Comparison of ENCODE assay signal across 14 cellular contexts in genomic region chr11:36162282-36162825, GRCh38.
DNase-seq lines count a peak whose midpoint lies in the region; ATAC-seq and TF ChIP-seq lines count a peak whose summit lies in the region.
"Had no signal": no experiment of that assay in that cellular context is flagged by ENCODE, and none has a peak within 500 bp of the region (broad histone marks: within the 10 kb centered on the region; RNA-seq: fewer than 3 reads in every experiment).

No MANE protein-coding gene starts in this region.

- H4K8ac ChIP-seq in neuronal stem cell (ENCODE audit: low read depth, low read length), result no peak overlapping the region

- H4K91ac ChIP-seq in neuronal stem cell (ENCODE audit: low read depth, low read length, poor library complexity), result no peak overlapping the region

- TF ChIP-seq CTCF in left ventricle myocardium inferior (IDR thresholded peaks at IDR 0.05; ENCODE audit: borderline replicate concordance) (no peak), VCaP (conservative IDR thresholded peaks at IDR 0.05) (no peak), Calu3 (IDR thresholded peaks at IDR 0.05; ENCODE audit: unreplicated experiment) (no peak)

- BruUV-seq in Calu3 (replicated peaks; lab: Mats Ljungman, UMichigan), result no TSS peak

- H3K4me2 ChIP-seq in neuronal stem cell (ENCODE audit: insufficient read depth, low read length, poor library complexity, severe bottlenecking), result no peak overlapping the region

- no peak overlapping the region for H2BK12ac ChIP-seq in neuronal stem cell (ENCODE audit: low read length)

- no peak overlapping the region for H3K4ac ChIP-seq in neuronal stem cell (ENCODE audit: low read length)

- peaks cover 2% of the 10 kb centered on the region for H3K79me1 ChIP-seq in neuronal stem cell (ENCODE audit: low read depth, low read length)

- H3K4me1 Mint-ChIP-seq in Calu3 (ENCODE audit: low read depth, unreplicated experiment), result no peaks in the 10 kb centered on the region
- H3K4me1 Mint-ChIP-seq: B cell had no signal

- no peak overlapping the region for H2BK15ac ChIP-seq in neuronal stem cell (ENCODE audit: low read length)

- H2BK5ac ChIP-seq in neuronal stem cell (ENCODE audit: low read length), result no peak overlapping the region

- DNase-seq in left ventricle myocardium inferior (no peak), left cardiac atrium (no peak), neuronal stem cell (ENCODE audit: low spot score) (no peak), 8988T (no peak), Calu3 (no peak)
- DNase-seq: CD8-positive, alpha-beta T cell; GOT3; KG1; NCI-H1048; OCI-M1 had no signal

- no peaks in the 10 kb centered on the region for H3K9me3 ChIP-seq in left ventricle myocardium inferior (replicated peaks)
- H3K9me3 ChIP-seq in neuronal stem cell (replicated peaks in 1 of 2; ENCODE audit: control insufficient read depth in 2 of 2, insufficient read depth in 1 of 2, low read depth in 1 of 2, low read length in 2 of 2), result no peaks in the 10 kb centered on the region

- no peaks in the 10 kb centered on the region for H3K9me3 Mint-ChIP-seq in Calu3 (ENCODE audit: low read depth, unreplicated experiment)
- H3K9me3 Mint-ChIP-seq: CD8-positive, alpha-beta T cell had no signal

- no peak overlapping the region for H2AK5ac ChIP-seq in neuronal stem cell (ENCODE audit: low read depth, low read length)

- no peak overlapping the region for H3K14ac ChIP-seq in neuronal stem cell (ENCODE audit: low read length)

- H2BK120ac ChIP-seq in neuronal stem cell (ENCODE audit: low read depth, low read length), result no peak overlapping the region

- H3K36me3 ChIP-seq in left ventricle myocardium inferior (no peaks in the 10 kb centered on the region), neuronal stem cell (replicated peaks in 1 of 2; ENCODE audit: control insufficient read depth in 2 of 2, insufficient read depth in 2 of 2, low read length in 2 of 2) (peaks cover 0 to 4% of the 10 kb centered on the region in 2 donors)

- intact Hi-C loops in left ventricle myocardium inferior (cut with micrococcal nuclease), result no loop called here
- intact Hi-C loops in left cardiac atrium (cut with DNase I), result no loop called here
- intact Hi-C loops in Calu3 (cut with micrococcal nuclease; ENCODE audit: unreplicated experiment), result no loop called here

- no peak overlapping the region for H3K4me3 Mint-ChIP-seq in Calu3 (ENCODE audit: low read depth, unreplicated experiment)
- H3K4me3 Mint-ChIP-seq: B cell; CD8-positive, alpha-beta T cell had no signal

- CTCF ChIA-PET in Calu3 (lab: Charles Lee), result no interaction called here

- H3K4me3 ChIP-seq in left ventricle myocardium inferior (no peak overlapping the region), neuronal stem cell (ENCODE audit: low read length in 2 of 2) (no peak overlapping the region)

- H3K27me3 Mint-ChIP-seq in Calu3 (ENCODE audit: unreplicated experiment), result no peaks in the 10 kb centered on the region

- H3K23ac ChIP-seq in neuronal stem cell (ENCODE audit: low read depth, low read length, poor library complexity), result no peak overlapping the region

- H3K4me1 ChIP-seq in left ventricle myocardium inferior (peaks cover 41% of the 10 kb centered on the region), neuronal stem cell (ENCODE audit: control insufficient read depth in 2 of 2, insufficient read depth in 1 of 2, low read depth in 1 of 2, low read length in 2 of 2) (peaks cover 13% of the 10 kb centered on the region in 2 donors)

- no CpG with 5 or more reads among the region's 5 CpGs for WGBS in neuronal stem cell (ENCODE audit: extremely low coverage in 2 of 2, insufficient read length in 2 of 2, insufficient replicate concordance in 1 of 2), 2 donors

- H3K27ac ChIP-seq in left ventricle myocardium inferior (replicated peaks) (peak overlapping the region; percentile 54), VCaP (peak overlapping the region; percentile 81; the same call in 1 of the 2 replicates), neuronal stem cell (replicated peaks; ENCODE audit: low read length) (no peak overlapping the region)

- H3K36me3 Mint-ChIP-seq in Calu3 (ENCODE audit: insufficient read depth, unreplicated experiment), result no peaks in the 10 kb centered on the region
- H3K36me3 Mint-ChIP-seq: CD8-positive, alpha-beta T cell had no signal

- no peak for ATAC-seq in left cardiac atrium
- no peak for ATAC-seq in HG03432 (IDR thresholded peaks at IDR 0.05; ENCODE audit: unreplicated experiment)
- ATAC-seq: CD8-positive, alpha-beta T cell; HepG2 had no signal

- H3K9ac ChIP-seq in neuronal stem cell (ENCODE audit: low read depth, low read length, poor library complexity), result no peak overlapping the region

- H3K27me3 ChIP-seq in left ventricle myocardium inferior (ENCODE audit: low read depth) (peaks cover 25% of the 10 kb centered on the region), neuronal stem cell (ENCODE audit: control insufficient read depth in 3 of 3, insufficient read depth in 3 of 3, low read depth in 1 of 3, low read length in 3 of 3) (no peaks in the 10 kb centered on the region)

- H3K27ac Mint-ChIP-seq in Calu3 (ENCODE audit: unreplicated experiment), result no peak overlapping the region
- H3K27ac Mint-ChIP-seq: B cell; CD8-positive, alpha-beta T cell had no signal

- H3K18ac ChIP-seq in neuronal stem cell (ENCODE audit: low read length), result peak overlapping the region; percentile 49

- no peak overlapping the region for H2AFZ ChIP-seq in neuronal stem cell (ENCODE audit: low read length)
